32 cellular contexts compared by ENCODE assay signal in the genomic region with DNA sequence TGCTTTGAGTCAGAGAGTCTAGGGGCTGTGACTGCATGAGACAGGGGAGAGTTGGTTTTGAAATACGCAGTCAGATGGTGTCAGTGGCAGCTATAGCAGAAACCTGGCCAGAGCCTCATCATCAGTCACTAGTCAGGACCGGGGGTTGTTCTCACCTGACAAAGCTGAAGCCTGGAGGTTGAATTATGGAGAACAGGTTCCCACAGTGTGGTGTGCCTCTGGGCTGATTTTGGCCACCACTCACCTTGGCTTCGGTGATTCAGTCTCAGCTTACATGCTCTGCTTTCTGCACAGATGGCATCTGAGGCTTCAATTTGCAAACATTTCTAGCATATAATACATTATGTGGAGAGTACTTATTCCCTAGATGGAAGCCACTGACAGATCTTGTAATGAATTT.
"Had no signal": no experiment of that assay in that cellular context is flagged by ENCODE, and none has a peak within 500 bp of the region (broad histone marks: within the 10 kb centered on the region; RNA-seq: fewer than 3 reads in every experiment).

No MANE protein-coding gene starts in this region.

- ATAC-seq: activated naive CD4-positive, alpha-beta T cell treated with anti-CD3 and anti-CD28 coated beads, Interleukin-2, amount 50 U/mL, for 72 hours; activated T-cell treated with anti-CD3 and anti-CD28 coated beads, Interleukin-2, amount 50 U/mL, for 4 hours; body of pancreas; Right ventricle myocardium inferior; SK-N-SH treated with all-trans-retinoic acid at 6 μM for 48 hours had no signal

- DNase-seq: activated CD4-positive, alpha-beta memory T cell treated with anti-CD3 and anti-CD28 coated beads for 36 hours; activated CD4-positive, alpha-beta T cell treated with anti-CD3 and anti-CD28 coated beads, Interleukin-2, amount 50 U/mL, for 1 hour; activated CD4-positive, CD25-positive, alpha-beta regulatory T cell; activated CD8-positive, alpha-beta memory T cell treated with anti-CD3 and anti-CD28 coated beads, Interleukin-2, amount 50 U/mL, for 4 hours; activated gamma-delta T cell treated with Interleukin-2 at 50 U/mL for 16 hours; activated naive CD4-positive, alpha-beta T cell treated with anti-CD3 and anti-CD28 coated beads for 36 hours; activated T-cell treated with anti-CD3 and anti-CD28 coated beads for 4 hours; activated T-cell treated with anti-CD3 and anti-CD28 coated beads, Interleukin-2, amount 50 U/mL, for 4 hours; adrenal gland; body of pancreas; cerebellar nuclear complex; MM.1S; MV-4-11; NCI-H1092; NCI-H1436 treated with DMSO at 0.1 percent for 48 hours; NCI-H187 treated with DMSO at 0.1 percent for 48 hours; NCI-H2081; NCI-H2171 treated with DMSO at 0.1 percent for 48 hours; NCI-H2227 treated with DMSO at 0.1 percent for 48 hours; NCI-H524 treated with DMSO at 0.1 percent for 48 hours; NCI-H774; NK-92 treated with Interleukin-12 subunit alpha and Interleukin-12 subunit beta, amount 100 ng/mL, for 24 hours; PC-9; SIG-M5; SW 1271; T-helper 1 cell; T-helper 2 cell; T-helper 9 cell; WERI-Rb-1 had no signal
